11 cellular contexts compared by ENCODE assay signal in genomic region chr13:50015263-50015662, GRCh38. TPM values are rescaled to one million over a fixed set of nuclear protein-coding genes. Genes with fewer than 3 reads are reported as not detected.
DNase-seq lines count a peak whose midpoint lies in the region; ATAC-seq and TF ChIP-seq lines count a peak whose summit lies in the region.
"Had no signal": no experiment of that assay in that cellular context is flagged by ENCODE, and none has a peak within 500 bp of the region (broad histone marks: within the 10 kb centered on the region; RNA-seq: fewer than 3 reads in every experiment).

TSS of gene KCNRG (plus strand) at chr13:50015444. CDS start at chr13:50015494, 50 bp downstream.

- H3K4me3 ChIP-seq in lower lobe of right lung: no peak within 1 kb of the TSS

- H3K9me3 ChIP-seq in lower lobe of right lung: no peaks in the 10 kb centered on the region

- peak within 1 kb of the TSS; percentile 86 for H3K27ac Mint-ChIP-seq in chondrocyte (ENCODE audit: unreplicated experiment)
- no peak within 1 kb of the TSS for H3K27ac Mint-ChIP-seq in type B pancreatic cell
- H3K27ac Mint-ChIP-seq: activated naive CD4-positive, alpha-beta T cell treated with anti-CD3 and anti-CD28 coated beads for 36 hours; T-helper 1 cell treated with Interleukin-12 subunit alpha and Interleukin-12 subunit beta and Interleukin-4 antibody, amounts not matched to agents 30 μg/mL and 1 μg/mL, for 36 hours had no signal

- peaks cover 32% of the 10 kb centered on the region for H3K36me3 Mint-ChIP-seq in chondrocyte (ENCODE audit: low read depth)
- peaks cover 50% of the 10 kb centered on the region for H3K36me3 Mint-ChIP-seq in type B pancreatic cell

- peaks cover 51% of the 10 kb centered on the region for H3K4me1 Mint-ChIP-seq in chondrocyte (ENCODE audit: low read depth)
- H3K4me1 Mint-ChIP-seq in type B pancreatic cell (ENCODE audit: unreplicated experiment): peaks cover 3% of the 10 kb centered on the region

- H3K27me3 Mint-ChIP-seq in chondrocyte (ENCODE audit: low read depth): no peaks in the 10 kb centered on the region
- no peaks in the 10 kb centered on the region for H3K27me3 Mint-ChIP-seq in type B pancreatic cell

- TF ChIP-seq CTCF in chondrocyte (IDR thresholded peaks at IDR 0.05) (no peak), lower lobe of right lung (IDR thresholded peaks at IDR 0.05) (no peak), type B pancreatic cell (conservative IDR thresholded peaks at IDR 0.05) (no peak)

- H3K9me3 Mint-ChIP-seq in chondrocyte (ENCODE audit: low read depth) (no peaks in the 10 kb centered on the region), type B pancreatic cell (peaks cover 3% of the 10 kb centered on the region)
- H3K9me3 Mint-ChIP-seq: activated naive CD4-positive, alpha-beta T cell treated with anti-CD3 and anti-CD28 coated beads for 36 hours; T-helper 1 cell treated with Interleukin-12 subunit alpha and Interleukin-12 subunit beta and Interleukin-4 antibody, amounts not matched to agents 30 μg/mL and 1 μg/mL, for 36 hours had no signal

- ATAC-seq in Right ventricle myocardium superior (ENCODE audit: poor library complexity): peak; percentile 5
- no peak for ATAC-seq in Right ventricle myocardium inferior
- ATAC-seq in lower lobe of right lung: peak in 1 of 2 donors; percentile 21
- no peak for ATAC-seq in HG03139 (IDR thresholded peaks at IDR 0.05; ENCODE audit: unreplicated experiment)

- intact Hi-C loops in Right ventricle myocardium superior (cut with DNase I): no loop called here
- intact Hi-C loops in Right ventricle myocardium inferior (cut with DNase I): no loop called here
- intact Hi-C loops in lower lobe of right lung (cut with DNase I): no loop called here

- H3K27ac ChIP-seq in lower lobe of right lung: peak within 1 kb of the TSS; percentile 10

- no peaks in the 10 kb centered on the region for H3K27me3 ChIP-seq in lower lobe of right lung (ENCODE audit: low read depth)

- peaks cover 12% of the 10 kb centered on the region for H3K4me1 ChIP-seq in lower lobe of right lung

- no peak for DNase-seq in Right ventricle myocardium superior
- no peak for DNase-seq in Right ventricle myocardium inferior (ENCODE audit: missing footprints)
- no peak for DNase-seq in chondrocyte (ENCODE audit: low spot score)
- no peak for DNase-seq in lower lobe of right lung
- DNase-seq in type B pancreatic cell (ENCODE audit: extremely low spot score, unreplicated experiment): no peak
- no peak for DNase-seq in GOT3 (lab: John Stamatoyannopoulos, UW)
- DNase-seq in NCI-H1694 treated with DMSO at 0.1 percent for 48 hours (lab: John Stamatoyannopoulos, UW): no peak
- DNase-seq: activated naive CD4-positive, alpha-beta T cell treated with anti-CD3 and anti-CD28 coated beads for 36 hours; stimulated activated CD8-positive, alpha-beta memory T cell treated with anti-CD3 and anti-CD28 coated beads, Interleukin-4, amount 100 ng/mL, for 48 hours had no signal

- H3K36me3 ChIP-seq in lower lobe of right lung: peaks cover 52% of the 10 kb centered on the region

- peak within 1 kb of the TSS; percentile 10 for H3K4me3 Mint-ChIP-seq in chondrocyte (ENCODE audit: unreplicated experiment)
- H3K4me3 Mint-ChIP-seq in type B pancreatic cell: peak within 1 kb of the TSS; percentile 38
- H3K4me3 Mint-ChIP-seq: activated naive CD4-positive, alpha-beta T cell treated with anti-CD3 and anti-CD28 coated beads for 36 hours; T-helper 1 cell treated with Interleukin-12 subunit alpha and Interleukin-12 subunit beta and Interleukin-4 antibody, amounts not matched to agents 30 μg/mL and 1 μg/mL, for 36 hours had no signal

RNA-seq across cellular contexts. Expression of gene KCNRG, which starts in this region (rescaled TPM):
- total RNA-seq in Right ventricle myocardium superior (0.32 TPM), Right ventricle myocardium inferior (0.22 TPM), chondrocyte (0.22 to 0.59 TPM (median 0.36 TPM) in 3 replicates), lower lobe of right lung (2.7 TPM), type B pancreatic cell (ENCODE audit: low replicate concordance) (0.57 and 1.1 TPM in 2 replicates)
- total RNA-seq: activated naive CD4-positive, alpha-beta T cell treated with anti-CD3 and anti-CD28 coated beads for 36 hours had no signal

Comparison
In these comparisons a context has a peak if more than half of its experiments do, and no peak if none do; other contexts are left out.
1. Peak in ATAC-seq in Right ventricle myocardium superior; RNA of the gene not detected or under 1 TPM.